In the genomic region with DNA sequence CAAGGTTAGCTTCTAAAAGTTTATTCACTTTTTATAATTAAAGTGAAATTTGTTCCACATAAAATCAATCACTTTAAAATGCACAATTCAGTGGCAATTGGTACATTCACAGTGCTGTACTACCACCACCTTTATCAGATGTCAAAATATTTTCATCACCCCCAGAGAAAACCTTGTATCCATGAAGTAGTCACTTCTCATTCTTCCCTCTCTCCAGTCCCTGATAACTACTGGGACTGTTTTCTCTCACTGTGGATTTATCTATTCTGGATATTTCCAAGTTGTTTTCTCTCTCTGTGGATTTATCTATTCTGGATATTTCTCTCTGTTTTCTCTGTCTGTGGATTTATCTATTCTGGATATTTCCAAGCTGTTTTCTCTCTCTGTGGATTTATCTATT, we compare ENCODE assay signal across 27 cellular contexts.
DNase-seq lines count a peak whose midpoint lies in the region; ATAC-seq, FAIRE-seq and TF ChIP-seq lines count a peak whose summit lies in the region.
"Had no signal": no experiment of that assay in that cellular context is flagged by ENCODE, and none has a peak within 500 bp of the region (broad histone marks: within the 10 kb centered on the region; RNA-seq: fewer than 3 reads in every experiment).

No MANE protein-coding gene starts in this region.

- H2AFZ ChIP-seq in Karpas-422 (ENCODE audit: low read length): no peak overlapping the region

- no peaks in the 10 kb centered on the region for H3K9me3 ChIP-seq in right atrium auricular region
- peaks cover 15% of the 10 kb centered on the region for H3K9me3 ChIP-seq in left ventricle myocardium inferior (replicated peaks)
- H3K9me3 ChIP-seq in small intestine (ENCODE audit: control insufficient read depth, low read depth): peaks cover 2% of the 10 kb centered on the region
- H3K9me3 ChIP-seq in Karpas-422 (ENCODE audit: low read length): peaks cover 22% of the 10 kb centered on the region
- H3K9me3 ChIP-seq: BE2C, BLaER1 had no signal

- no peaks in the 10 kb centered on the region for H3K79me2 ChIP-seq in Karpas-422 (ENCODE audit: low read length)

- intact Hi-C loops in Right ventricle myocardium superior (cut with DNase I) (no loop called here), left ventricle myocardium inferior (cut with micrococcal nuclease) (no loop called here), left ventricle myocardium superior (cut with micrococcal nuclease) (no loop called here)

- no peaks in the 10 kb centered on the region for H3K4me1 ChIP-seq in right atrium auricular region
- H3K4me1 ChIP-seq in left ventricle myocardium inferior: no peaks in the 10 kb centered on the region
- no peaks in the 10 kb centered on the region for H3K4me1 ChIP-seq in small intestine (ENCODE audit: control insufficient read depth in 2 of 2, insufficient read depth in 1 of 2, low read depth in 1 of 2, low read length in 1 of 2)
- no peaks in the 10 kb centered on the region for H3K4me1 ChIP-seq in Karpas-422 (ENCODE audit: low read length)
- H3K4me1 ChIP-seq: BE2C, BLaER1 had no signal

- H3K27ac ChIP-seq in right atrium auricular region (no peak overlapping the region), left ventricle myocardium inferior (replicated peaks) (peak overlapping the region; percentile 58), small intestine (ENCODE audit: low read depth in 1 of 2, low read length in 1 of 2) (no peak overlapping the region), Karpas-422 (ENCODE audit: low read length) (no peak overlapping the region)
- H3K27ac ChIP-seq: BLaER1 had no signal

- H3K27me3 ChIP-seq in right atrium auricular region: no peaks in the 10 kb centered on the region
- H3K27me3 ChIP-seq in left ventricle myocardium inferior (ENCODE audit: low read depth): no peaks in the 10 kb centered on the region
- no peaks in the 10 kb centered on the region for H3K27me3 ChIP-seq in small intestine (ENCODE audit: control insufficient read depth in 2 of 2, insufficient read depth in 2 of 2, low read length in 2 of 2)
- no peaks in the 10 kb centered on the region for H3K27me3 ChIP-seq in Karpas-422 (ENCODE audit: low read length)
- H3K27me3 ChIP-seq: BE2C, BLaER1 had no signal

- no peaks in the 10 kb centered on the region for H3K36me3 ChIP-seq in right atrium auricular region
- H3K36me3 ChIP-seq in left ventricle myocardium inferior: no peaks in the 10 kb centered on the region
- H3K36me3 ChIP-seq in small intestine (ENCODE audit: control insufficient read depth in 2 of 2, insufficient read depth in 2 of 2, low read length in 2 of 2): no peaks in the 10 kb centered on the region
- H3K36me3 ChIP-seq in Karpas-422 (ENCODE audit: insufficient read depth, low read length): no peaks in the 10 kb centered on the region
- H3K36me3 ChIP-seq: BE2C, BLaER1 had no signal

- no peaks in the 10 kb centered on the region for H3K9me2 ChIP-seq in Karpas-422 (replicated peaks; ENCODE audit: insufficient read depth, low read length)

- H3K4me2 ChIP-seq in Karpas-422 (ENCODE audit: low read depth, low read length, poor library complexity, severe bottlenecking): no peak overlapping the region
- H3K4me2 ChIP-seq: BLaER1 had no signal

- no peaks in the 10 kb centered on the region for H4K20me1 ChIP-seq in Karpas-422 (ENCODE audit: insufficient read depth, low read depth, low read length)
- H4K20me1 ChIP-seq: BLaER1 had no signal

- no peak overlapping the region for H3K9ac ChIP-seq in Karpas-422 (ENCODE audit: low read length)
- H3K9ac ChIP-seq: BLaER1 had no signal

- FAIRE-seq in small intestine (lab: Jason Lieb, UNC): peak; percentile 33
- FAIRE-seq: GM12878, GM12892, GM18507, GM19239 had no signal

- ATAC-seq in Right ventricle myocardium superior (ENCODE audit: poor library complexity): peak; percentile 51
- ATAC-seq in left ventricle myocardium superior: peak; percentile 80
- ATAC-seq: GM12878 had no signal

- no peak for TF ChIP-seq CTCF in right atrium auricular region (IDR thresholded peaks at IDR 0.05)
- TF ChIP-seq CTCF in left ventricle myocardium inferior (IDR thresholded peaks at IDR 0.05; ENCODE audit: borderline replicate concordance): no peak

- DNase-seq in Right ventricle myocardium superior (no peak), right atrium auricular region (ENCODE audit: low spot score) (no peak), left ventricle myocardium inferior (no peak), left ventricle myocardium superior (no peak), small intestine (no peak), Karpas-422 (no peak), NCI-H69 (lab: John Stamatoyannopoulos, UW) (no peak)
- DNase-seq: 8988T; ACHN; BE2C; C1 segment of cervical spinal cord; CD4-positive, alpha-beta memory T cell; CD4-positive, CD25-positive, alpha-beta regulatory T cell; CD8-positive, alpha-beta memory T cell; COR-L47; DMS 273 treated with DMSO at 0.1 percent for 48 hours; DMS153; DMS53; DMS79; DND-41; EL; GDM1 had no signal

- H3K4me3 ChIP-seq in right atrium auricular region (no peak overlapping the region), left ventricle myocardium inferior (peak overlapping the region; percentile 52), small intestine (ENCODE audit: low read depth in 1 of 2, low read length in 2 of 2) (no peak overlapping the region), Karpas-422 (ENCODE audit: low read length) (no peak overlapping the region)
- H3K4me3 ChIP-seq: BLaER1, GM12878 had no signal
